In genomic region chr12:94922561-94922960, GRCh38 we compare ENCODE assay signal across 18 cellular contexts.
"Had no signal": no experiment of that assay in that cellular context is flagged by ENCODE, and none has a peak within 500 bp of the region (broad histone marks: within the 10 kb centered on the region; RNA-seq: fewer than 3 reads in every experiment).

No MANE protein-coding gene starts in this region.

- H3K9me3 ChIP-seq: gastrocnemius medialis, prostate gland, right atrium auricular region had no signal

- H3K4me1 Mint-ChIP-seq: activated naive CD4-positive, alpha-beta T cell treated with anti-CD3 and anti-CD28 coated beads, Interleukin-2, amount 50 U/mL, for 24 hours; immature natural killer cell had no signal

- H3K27me3 ChIP-seq: gastrocnemius medialis, right atrium auricular region had no signal

- H3K27me3 Mint-ChIP-seq: activated naive CD4-positive, alpha-beta T cell treated with anti-CD3 and anti-CD28 coated beads, Interleukin-2, amount 50 U/mL, for 24 hours; stimulated activated naive CD8-positive, alpha-beta T cell treated with anti-CD3 and anti-CD28 coated beads, Interleukin-15, Interleukin-2, amounts not matched to agents 100 ng/mL and 50 ng/mL, for 24 hours; type B pancreatic cell had no signal

- H3K4me3 Mint-ChIP-seq: activated naive CD4-positive, alpha-beta T cell treated with anti-CD3 and anti-CD28 coated beads, Interleukin-2, amount 50 U/mL, for 24 hours; activated T-cell treated with anti-CD3 and anti-CD28 coated beads, Interleukin-2, amount 50 U/mL, for 72 hours; immature natural killer cell; stimulated activated naive CD8-positive, alpha-beta T cell treated with anti-CD3 and anti-CD28 coated beads, Interleukin-15, Interleukin-2, amounts not matched to agents 100 ng/mL and 50 ng/mL, for 24 hours; type B pancreatic cell had no signal

- H3K36me3 ChIP-seq: gastrocnemius medialis, prostate gland, right atrium auricular region had no signal

- H3K4me1 ChIP-seq: gastrocnemius medialis, prostate gland, right atrium auricular region had no signal

- H3K4me3 ChIP-seq: gastrocnemius medialis, prostate gland, right atrium auricular region had no signal

- H3K27ac Mint-ChIP-seq: activated naive CD4-positive, alpha-beta T cell treated with anti-CD3 and anti-CD28 coated beads, Interleukin-2, amount 50 U/mL, for 24 hours; activated T-cell treated with anti-CD3 and anti-CD28 coated beads, Interleukin-2, amount 50 U/mL, for 72 hours; immature natural killer cell; stimulated activated naive CD8-positive, alpha-beta T cell treated with anti-CD3 and anti-CD28 coated beads, Interleukin-15, Interleukin-2, amounts not matched to agents 100 ng/mL and 50 ng/mL, for 24 hours; type B pancreatic cell had no signal

- DNase-seq: activated CD4-positive, alpha-beta T cell treated with anti-CD3 and anti-CD28 coated beads, Interleukin-2, amount 50 U/mL, for 4 hours; activated effector memory CD4-positive, alpha-beta T cell treated with anti-CD3 and anti-CD28 coated beads, Interleukin-2, amount 50 U/mL, for 16 hours; activated T-cell treated with anti-CD3 and anti-CD28 coated beads, Interleukin-2, amount 50 U/mL, for 72 hours; gastrocnemius medialis; head of caudate nucleus; immature natural killer cell; kidney glomerular epithelial cell; left ventricle myocardium superior; stimulated activated CD4-positive, alpha-beta T cell treated with anti-CD3 and anti-CD28 coated beads, Interleukin-2, amount 100 ng/mL, for 24 hours; T-helper 1 cell; T1000 had no signal

- H3K27ac ChIP-seq: epithelial cell of prostate, gastrocnemius medialis, prostate gland, right atrium auricular region, VCaP had no signal

- H3K9me3 Mint-ChIP-seq: activated naive CD4-positive, alpha-beta T cell treated with anti-CD3 and anti-CD28 coated beads, Interleukin-2, amount 50 U/mL, for 24 hours; activated T-cell treated with anti-CD3 and anti-CD28 coated beads, Interleukin-2, amount 50 U/mL, for 72 hours; immature natural killer cell; stimulated activated naive CD8-positive, alpha-beta T cell treated with anti-CD3 and anti-CD28 coated beads, Interleukin-15, Interleukin-2, amounts not matched to agents 100 ng/mL and 50 ng/mL, for 24 hours; type B pancreatic cell had no signal

- H3K36me3 Mint-ChIP-seq: activated naive CD4-positive, alpha-beta T cell treated with anti-CD3 and anti-CD28 coated beads, Interleukin-2, amount 50 U/mL, for 24 hours; type B pancreatic cell had no signal
